8 cellular contexts compared by ENCODE assay signal in the genomic region with DNA sequence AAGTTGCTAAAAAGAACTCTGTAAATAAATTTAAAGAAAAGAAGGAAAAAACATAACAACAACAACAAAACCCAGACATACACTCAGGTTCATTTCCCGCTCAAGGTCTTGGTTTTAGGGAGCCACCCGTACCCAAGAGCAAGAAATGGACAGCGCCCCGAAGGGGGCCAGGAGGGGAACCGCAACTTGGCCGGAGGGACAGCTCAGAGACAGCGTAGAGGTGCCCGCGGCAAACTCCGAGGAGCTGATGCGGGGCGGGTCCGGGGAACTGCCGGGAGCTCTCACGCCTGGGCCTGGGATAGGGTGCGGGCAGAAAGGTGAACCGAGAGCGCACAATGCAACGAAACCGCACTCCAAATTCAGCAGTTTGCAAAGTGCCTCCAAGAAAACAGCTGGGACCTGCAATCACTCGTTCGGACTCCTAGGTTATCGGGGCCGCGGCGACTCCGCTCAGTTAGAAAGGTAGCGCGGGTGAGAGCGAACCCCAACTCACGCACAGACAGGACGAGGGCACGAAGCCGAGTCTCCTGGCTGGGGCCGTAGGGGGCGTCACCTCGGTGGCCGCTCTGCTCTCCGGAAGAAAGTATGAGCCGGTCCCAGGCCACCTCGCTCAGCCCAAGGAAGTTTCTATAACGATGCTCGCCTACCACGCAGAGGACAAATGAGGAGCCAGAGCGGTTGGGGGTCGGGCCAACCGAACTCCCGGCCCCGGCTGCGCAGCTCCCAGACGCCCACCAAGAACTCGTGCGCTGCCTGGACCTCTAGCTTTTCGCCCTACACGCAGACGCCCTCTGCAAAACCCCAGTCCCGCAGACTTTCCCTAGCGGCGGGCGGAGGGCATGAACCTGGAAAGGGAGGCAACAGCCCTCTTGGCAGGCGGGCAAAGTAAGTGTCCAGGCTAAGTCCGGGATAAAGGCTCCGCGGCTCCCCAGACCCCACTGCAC. TPM values are rescaled to one million over a fixed set of nuclear protein-coding genes. Genes with fewer than 3 reads are reported as not detected.
DNase-seq lines count a peak whose midpoint lies in the region; ATAC-seq and TF ChIP-seq lines count a peak whose summit lies in the region.

No MANE protein-coding gene starts in this region.

- peak; percentile 10 for TF ChIP-seq POLR2A in transverse colon (IDR thresholded peaks at IDR 0.05)

- intact Hi-C loops in transverse colon (cut with DNase I; ENCODE audit: low total_unique reads) = no loop called here

- H3K27ac Mint-ChIP-seq in WTC11 = no peak overlapping the region

- H3K27me3 ChIP-seq in esophagus (ENCODE audit: control insufficient read depth in 1 of 2, insufficient read depth in 2 of 2, low read length in 2 of 2) = peaks cover 4 to 12% of the 10 kb centered on the region in 2 donors
- peaks cover 4 to 9% of the 10 kb centered on the region in 2 donors for H3K27me3 ChIP-seq in mucosa of rectum (ENCODE audit: control insufficient read depth in 2 of 2, insufficient read depth in 2 of 2, low read length in 2 of 2)
- peaks cover 20% of the 10 kb centered on the region for H3K27me3 ChIP-seq in transverse colon

- in situ Hi-C loops in transverse colon (cut with MboI; ENCODE audit: low pct_ligation_motif_present in 1 of 4, low pct_unique_long_range_greater_than_20kb in 1 of 4, low sequenced_read_pairs in 3 of 4) = no loop called here

- POLR2A ChIA-PET in WTC11 (lab: Charles Lee) = interaction anchor here (0.6 to 0.8 kb wide), 2 partner anchors 162 to 987 kb away, joined by 3 to 4 read pairs; no protein-coding TSS in a partner anchor

- H3K36me3 ChIP-seq in esophagus (ENCODE audit: control insufficient read depth in 2 of 2, insufficient read depth in 2 of 2, low read length in 1 of 2) = no peaks in the 10 kb centered on the region
- H3K36me3 ChIP-seq in mucosa of rectum (ENCODE audit: control insufficient read depth in 2 of 2, insufficient read depth in 2 of 2, low read length in 2 of 2) = no peaks in the 10 kb centered on the region
- H3K36me3 ChIP-seq in transverse colon = no peaks in the 10 kb centered on the region

- CTCF ChIA-PET in WTC11 (lab: Charles Lee) = interaction anchor here (0.7 to 1.5 kb wide), 18 partner anchors 11 to 351 kb away, joined by 3 to 11 read pairs (median 4); a partner anchor contains a TSS

- H3K9me3 Mint-ChIP-seq in WTC11 = no peaks in the 10 kb centered on the region

- H3K27ac ChIP-seq in esophagus (ENCODE audit: low read depth in 2 of 2, low read length in 1 of 2) = peak overlapping the region; percentile 42 to 61
- H3K27ac ChIP-seq in mucosa of rectum (ENCODE audit: low read depth in 2 of 2, low read length in 2 of 2) = no peak overlapping the region
- H3K27ac ChIP-seq in transverse colon = peak overlapping the region; percentile 75 to 87 (median 81)

- WGBS in esophagus, 2 donors = 4 to 6% methylated on average over 61 to 64 of the region's 64 CpGs
- 10 to 14% methylated on average over 2 to 63 of the region's 64 CpGs for WGBS in transverse colon (ENCODE audit: low coverage in 1 of 2), 2 donors

- TF ChIP-seq CTCF in WTC11 (IDR thresholded peaks at IDR 0.05) (no peak), transverse colon (IDR thresholded peaks at IDR 0.05) (peak; percentile 42 to 71 (median 48))

- peaks cover 53% of the 10 kb centered on the region for H3K27me3 Mint-ChIP-seq in WTC11 (ENCODE audit: low read depth)

- H3K36me3 Mint-ChIP-seq in WTC11 = no peaks in the 10 kb centered on the region

- peak; percentile 12 for DNase-seq in activated T-cell treated with anti-CD3 and anti-CD28 coated beads for 48 hours (ENCODE audit: low read depth)
- no peak for DNase-seq in activated T-cell treated with anti-CD3 and anti-CD28 coated beads for 4 hours
- DNase-seq in WTC11 (ENCODE audit: low spot score) = peak; percentile 77
- peak; percentile 67 for DNase-seq in transverse colon

- H3K9me3 ChIP-seq in esophagus (ENCODE audit: control insufficient read depth in 2 of 2, insufficient read depth in 1 of 2, low read depth in 1 of 2, low read length in 1 of 2) = no peaks in the 10 kb centered on the region
- H3K9me3 ChIP-seq in mucosa of rectum (ENCODE audit: control insufficient read depth in 2 of 2, low read length in 2 of 2) = no peaks in the 10 kb centered on the region
- H3K9me3 ChIP-seq in transverse colon = no peaks in the 10 kb centered on the region

- H3K4me1 Mint-ChIP-seq in WTC11 = peaks cover 29% of the 10 kb centered on the region

- H3K4me3 ChIP-seq in esophagus (ENCODE audit: low read depth in 1 of 2, low read length in 2 of 2) = peak overlapping the region; percentile 47 to 54
- peak overlapping the region; percentile 75 to 76 for H3K4me3 ChIP-seq in mucosa of rectum (ENCODE audit: low read length in 2 of 2)
- H3K4me3 ChIP-seq in transverse colon = peak overlapping the region; percentile 63 to 77 (median 68)

- peak; percentile 62 for ATAC-seq in WTC11
- no peak for ATAC-seq in HG03520 (IDR thresholded peaks at IDR 0.05; ENCODE audit: unreplicated experiment)
- no peak for ATAC-seq in GM18858 (IDR thresholded peaks at IDR 0.05; ENCODE audit: unreplicated experiment)

- H3K4me1 ChIP-seq in esophagus (ENCODE audit: control insufficient read depth in 2 of 2, insufficient read depth in 2 of 2, low read length in 1 of 2) (peaks cover 5 to 7% of the 10 kb centered on the region in 2 donors), mucosa of rectum (ENCODE audit: control insufficient read depth in 2 of 2, insufficient read depth in 2 of 2, low read length in 2 of 2) (peaks cover 8 to 32% of the 10 kb centered on the region in 2 donors), transverse colon (peaks cover 0 to 48% (median 16%) of the 10 kb centered on the region in 4 donors)

- peak overlapping the region; percentile 52 to 65 for H3K9ac ChIP-seq in mucosa of rectum (ENCODE audit: low read depth in 1 of 2, low read length in 2 of 2)

- TF ChIP-seq EP300 in transverse colon (IDR thresholded peaks at IDR 0.05; ENCODE audit: low read depth) = no peak

- peak overlapping the region; percentile 72 for H3K4me3 Mint-ChIP-seq in WTC11

TF ChIP-seq in WTC11, 78 proteins besides CTCF, POLR2A, EP300 and RAD21:
- TF ChIP-seq SMAD3 (CRISPR knock-in tag; IDR thresholded peaks at IDR 0.05; ENCODE audit: borderline replicate concordance) (0 out of 2 replicates have a peak, but pooled peaks have one; percentile 36), ZNF416 (CRISPR knock-in tag; IDR thresholded peaks at IDR 0.05) (no peak), RELA (CRISPR knock-in tag; IDR thresholded peaks at IDR 0.05; ENCODE audit: borderline replicate concordance) (no peak), ATF1 (CRISPR knock-in tag; IDR thresholded peaks at IDR 0.05) (no peak)
- TF ChIP-seq, protein P1, sequence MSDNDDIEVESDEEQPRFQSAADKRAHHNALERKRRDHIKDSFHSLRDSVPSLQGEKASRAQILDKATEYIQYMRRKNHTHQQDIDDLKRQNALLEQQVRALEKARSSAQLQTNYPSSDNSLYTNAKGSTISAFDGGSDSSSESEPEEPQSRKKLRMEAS (CRISPR knock-in tag; IDR thresholded peaks at IDR 0.05) = peak; percentile 30; the same call in 1 of the 2 replicates
- TF ChIP-seq, protein P2, sequence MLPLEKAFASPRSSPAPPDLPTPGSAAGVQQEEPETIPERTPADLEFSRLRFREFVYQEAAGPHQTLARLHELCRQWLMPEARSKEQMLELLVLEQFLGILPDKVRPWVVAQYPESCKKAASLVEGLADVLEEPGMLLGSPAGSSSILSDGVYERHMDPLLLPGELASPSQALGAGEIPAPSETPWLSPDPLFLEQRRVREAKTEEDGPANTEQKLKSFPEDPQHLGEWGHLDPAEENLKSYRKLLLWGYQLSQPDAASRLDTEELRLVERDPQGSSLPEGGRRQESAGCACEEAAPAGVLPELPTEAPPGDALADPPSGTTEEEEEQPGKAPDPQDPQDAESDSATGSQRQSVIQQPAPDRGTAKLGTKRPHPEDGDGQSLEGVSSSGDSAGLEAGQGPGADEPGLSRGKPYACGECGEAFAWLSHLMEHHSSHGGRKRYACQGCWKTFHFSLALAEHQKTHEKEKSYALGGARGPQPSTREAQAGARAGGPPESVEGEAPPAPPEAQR (CRISPR knock-in tag; IDR thresholded peaks at IDR 0.05) = no peak
- TF ChIP-seq, protein P3, sequence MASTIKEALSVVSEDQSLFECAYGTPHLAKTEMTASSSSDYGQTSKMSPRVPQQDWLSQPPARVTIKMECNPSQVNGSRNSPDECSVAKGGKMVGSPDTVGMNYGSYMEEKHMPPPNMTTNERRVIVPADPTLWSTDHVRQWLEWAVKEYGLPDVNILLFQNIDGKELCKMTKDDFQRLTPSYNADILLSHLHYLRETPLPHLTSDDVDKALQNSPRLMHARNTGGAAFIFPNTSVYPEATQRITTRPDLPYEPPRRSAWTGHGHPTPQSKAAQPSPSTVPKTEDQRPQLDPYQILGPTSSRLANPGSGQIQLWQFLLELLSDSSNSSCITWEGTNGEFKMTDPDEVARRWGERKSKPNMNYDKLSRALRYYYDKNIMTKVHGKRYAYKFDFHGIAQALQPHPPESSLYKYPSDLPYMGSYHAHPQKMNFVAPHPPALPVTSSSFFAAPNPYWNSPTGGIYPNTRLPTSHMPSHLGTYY (CRISPR knock-in tag; IDR thresholded peaks at IDR 0.05) = no peak
- TF ChIP-seq, protein P4, sequence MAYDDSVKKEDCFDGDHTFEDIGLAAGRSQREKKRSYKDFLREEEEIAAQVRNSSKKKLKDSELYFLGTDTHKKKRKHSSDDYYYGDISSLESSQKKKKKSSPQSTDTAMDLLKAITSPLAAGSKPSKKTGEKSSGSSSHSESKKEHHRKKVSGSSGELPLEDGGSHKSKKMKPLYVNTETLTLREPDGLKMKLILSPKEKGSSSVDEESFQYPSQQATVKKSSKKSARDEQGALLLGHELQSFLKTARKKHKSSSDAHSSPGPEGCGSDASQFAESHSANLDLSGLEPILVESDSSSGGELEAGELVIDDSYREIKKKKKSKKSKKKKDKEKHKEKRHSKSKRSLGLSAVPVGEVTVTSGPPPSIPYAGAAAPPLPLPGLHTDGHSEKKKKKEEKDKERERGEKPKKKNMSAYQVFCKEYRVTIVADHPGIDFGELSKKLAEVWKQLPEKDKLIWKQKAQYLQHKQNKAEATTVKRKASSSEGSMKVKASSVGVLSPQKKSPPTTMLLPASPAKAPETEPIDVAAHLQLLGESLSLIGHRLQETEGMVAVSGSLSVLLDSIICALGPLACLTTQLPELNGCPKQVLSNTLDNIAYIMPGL (CRISPR knock-in tag; IDR thresholded peaks at IDR 0.05) = peak; percentile 14; the same call in 1 of the 2 replicates

RNA-seq across cellular contexts. Expression of a gene that starts 1.4 kb away (rescaled TPM):
- total RNA-seq in WTC11 (2021) (2.3 to 2.5 TPM (median 2.4 TPM) in 3 replicates), transverse colon (1 to 10 TPM; 1.9 to 7.8 (median 4.8) TPM)
- 1 to 10 TPM in 1 of 2 donors, under 1 TPM in 1; 0.29 to 1.1 TPM for polyA plus RNA-seq in esophagus

Comparison
In these comparisons a context has a peak if more than half of its experiments do, and no peak if none do; other contexts are left out.
1. H3K27ac ChIP-seq: peak in esophagus (2 of 2) and transverse colon (4 of 4); none in mucosa of rectum (0 of 2).
2. Peak in every context shown above with its lines, with median percentiles within 50 percentile points of each other: H3K4me3 ChIP-seq.